1 cellular context compared by ENCODE assay signal in the genomic region with DNA sequence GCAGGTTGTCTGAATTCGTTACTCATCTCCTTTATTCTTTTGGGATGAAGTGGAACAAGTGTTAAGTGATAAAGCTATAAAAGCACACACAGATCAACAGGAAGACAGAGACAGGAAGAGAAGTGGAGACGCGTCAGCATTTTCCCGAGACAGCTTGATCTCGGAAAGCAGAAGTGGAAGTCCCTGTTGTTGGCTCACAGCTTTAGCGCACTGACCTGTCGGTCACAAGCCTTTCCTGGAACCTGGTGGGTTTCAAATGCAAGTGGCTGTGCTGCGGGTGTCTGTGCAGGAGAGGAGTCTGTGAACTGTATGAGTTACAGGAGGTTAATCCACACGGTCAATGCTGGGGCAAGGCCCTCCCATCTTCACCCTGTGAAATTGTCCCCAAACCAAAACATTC.
TF ChIP-seq lines count a peak whose summit lies in the region.

No MANE protein-coding gene starts in this region.

TF ChIP-seq in K562, 482 proteins besides CTCF, POLR2A, EP300 and RAD21 (continued from another document and continues in another):
- TF ChIP-seq, protein P1, sequence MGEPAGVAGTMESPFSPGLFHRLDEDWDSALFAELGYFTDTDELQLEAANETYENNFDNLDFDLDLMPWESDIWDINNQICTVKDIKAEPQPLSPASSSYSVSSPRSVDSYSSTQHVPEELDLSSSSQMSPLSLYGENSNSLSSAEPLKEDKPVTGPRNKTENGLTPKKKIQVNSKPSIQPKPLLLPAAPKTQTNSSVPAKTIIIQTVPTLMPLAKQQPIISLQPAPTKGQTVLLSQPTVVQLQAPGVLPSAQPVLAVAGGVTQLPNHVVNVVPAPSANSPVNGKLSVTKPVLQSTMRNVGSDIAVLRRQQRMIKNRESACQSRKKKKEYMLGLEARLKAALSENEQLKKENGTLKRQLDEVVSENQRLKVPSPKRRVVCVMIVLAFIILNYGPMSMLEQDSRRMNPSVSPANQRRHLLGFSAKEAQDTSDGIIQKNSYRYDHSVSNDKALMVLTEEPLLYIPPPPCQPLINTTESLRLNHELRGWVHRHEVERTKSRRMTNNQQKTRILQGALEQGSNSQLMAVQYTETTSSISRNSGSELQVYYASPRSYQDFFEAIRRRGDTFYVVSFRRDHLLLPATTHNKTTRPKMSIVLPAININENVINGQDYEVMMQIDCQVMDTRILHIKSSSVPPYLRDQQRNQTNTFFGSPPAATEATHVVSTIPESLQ (CRISPR knock-in tag; IDR thresholded peaks at IDR 0.05): no peak
- TF ChIP-seq, protein P2, sequence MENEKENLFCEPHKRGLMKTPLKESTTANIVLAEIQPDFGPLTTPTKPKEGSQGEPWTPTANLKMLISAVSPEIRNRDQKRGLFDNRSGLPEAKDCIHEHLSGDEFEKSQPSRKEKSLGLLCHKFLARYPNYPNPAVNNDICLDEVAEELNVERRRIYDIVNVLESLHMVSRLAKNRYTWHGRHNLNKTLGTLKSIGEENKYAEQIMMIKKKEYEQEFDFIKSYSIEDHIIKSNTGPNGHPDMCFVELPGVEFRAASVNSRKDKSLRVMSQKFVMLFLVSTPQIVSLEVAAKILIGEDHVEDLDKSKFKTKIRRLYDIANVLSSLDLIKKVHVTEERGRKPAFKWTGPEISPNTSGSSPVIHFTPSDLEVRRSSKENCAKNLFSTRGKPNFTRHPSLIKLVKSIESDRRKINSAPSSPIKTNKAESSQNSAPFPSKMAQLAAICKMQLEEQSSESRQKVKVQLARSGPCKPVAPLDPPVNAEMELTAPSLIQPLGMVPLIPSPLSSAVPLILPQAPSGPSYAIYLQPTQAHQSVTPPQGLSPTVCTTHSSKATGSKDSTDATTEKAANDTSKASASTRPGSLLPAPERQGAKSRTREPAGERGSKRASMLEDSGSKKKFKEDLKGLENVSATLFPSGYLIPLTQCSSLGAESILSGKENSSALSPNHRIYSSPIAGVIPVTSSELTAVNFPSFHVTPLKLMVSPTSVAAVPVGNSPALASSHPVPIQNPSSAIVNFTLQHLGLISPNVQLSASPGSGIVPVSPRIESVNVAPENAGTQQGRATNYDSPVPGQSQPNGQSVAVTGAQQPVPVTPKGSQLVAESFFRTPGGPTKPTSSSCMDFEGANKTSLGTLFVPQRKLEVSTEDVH (IDR thresholded peaks at IDR 0.05; ENCODE audit: low read depth, partially characterized antibody): no peak
- TF ChIP-seq, protein P3, sequence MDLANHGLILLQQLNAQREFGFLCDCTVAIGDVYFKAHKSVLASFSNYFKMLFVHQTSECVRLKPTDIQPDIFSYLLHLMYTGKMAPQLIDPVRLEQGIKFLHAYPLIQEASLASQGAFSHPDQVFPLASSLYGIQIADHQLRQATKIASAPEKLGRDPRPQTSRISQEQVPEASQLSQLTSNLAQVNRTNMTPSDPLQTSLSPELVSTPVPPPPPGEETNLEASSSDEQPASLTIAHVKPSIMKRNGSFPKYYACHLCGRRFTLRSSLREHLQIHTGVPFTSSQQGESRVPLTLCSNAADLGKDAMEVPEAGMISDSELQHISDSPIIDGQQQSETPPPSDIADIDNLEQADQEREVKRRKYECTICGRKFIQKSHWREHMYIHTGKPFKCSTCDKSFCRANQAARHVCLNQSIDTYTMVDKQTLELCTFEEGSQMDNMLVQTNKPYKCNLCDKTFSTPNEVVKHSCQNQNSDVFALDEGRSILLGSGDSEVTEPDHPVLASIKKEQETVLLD (IDR thresholded peaks at IDR 0.05): no peak
- TF ChIP-seq SIRT6 (IDR thresholded peaks at IDR 0.05; ENCODE audit: low read depth, low read length): no peak
- TF ChIP-seq PHF20 (IDR thresholded peaks at IDR 0.05; ENCODE audit: partially characterized antibody): no peak
- peak; percentile 95 for TF ChIP-seq ZNF316 (IDR thresholded peaks at IDR 0.05)
- TF ChIP-seq ZNF282 (CRISPR knock-in tag; IDR thresholded peaks at IDR 0.05): no peak
- TF ChIP-seq PHTF2 (CRISPR knock-in tag; IDR thresholded peaks at IDR 0.05): no peak
- TF ChIP-seq E2F3 (CRISPR knock-in tag; IDR thresholded peaks at IDR 0.05): no peak
- no peak for TF ChIP-seq LCOR (CRISPR knock-in tag; IDR thresholded peaks at IDR 0.05)
- no peak for TF ChIP-seq ILK (tag; IDR thresholded peaks at IDR 0.05; ENCODE audit: borderline replicate concordance, low read depth)
- TF ChIP-seq, protein P4, sequence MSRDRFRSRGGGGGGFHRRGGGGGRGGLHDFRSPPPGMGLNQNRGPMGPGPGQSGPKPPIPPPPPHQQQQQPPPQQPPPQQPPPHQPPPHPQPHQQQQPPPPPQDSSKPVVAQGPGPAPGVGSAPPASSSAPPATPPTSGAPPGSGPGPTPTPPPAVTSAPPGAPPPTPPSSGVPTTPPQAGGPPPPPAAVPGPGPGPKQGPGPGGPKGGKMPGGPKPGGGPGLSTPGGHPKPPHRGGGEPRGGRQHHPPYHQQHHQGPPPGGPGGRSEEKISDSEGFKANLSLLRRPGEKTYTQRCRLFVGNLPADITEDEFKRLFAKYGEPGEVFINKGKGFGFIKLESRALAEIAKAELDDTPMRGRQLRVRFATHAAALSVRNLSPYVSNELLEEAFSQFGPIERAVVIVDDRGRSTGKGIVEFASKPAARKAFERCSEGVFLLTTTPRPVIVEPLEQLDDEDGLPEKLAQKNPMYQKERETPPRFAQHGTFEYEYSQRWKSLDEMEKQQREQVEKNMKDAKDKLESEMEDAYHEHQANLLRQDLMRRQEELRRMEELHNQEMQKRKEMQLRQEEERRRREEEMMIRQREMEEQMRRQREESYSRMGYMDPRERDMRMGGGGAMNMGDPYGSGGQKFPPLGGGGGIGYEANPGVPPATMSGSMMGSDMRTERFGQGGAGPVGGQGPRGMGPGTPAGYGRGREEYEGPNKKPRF (IDR thresholded peaks at IDR 0.05; ENCODE audit: low read depth, low read length): no peak
- TF ChIP-seq, protein P5, sequence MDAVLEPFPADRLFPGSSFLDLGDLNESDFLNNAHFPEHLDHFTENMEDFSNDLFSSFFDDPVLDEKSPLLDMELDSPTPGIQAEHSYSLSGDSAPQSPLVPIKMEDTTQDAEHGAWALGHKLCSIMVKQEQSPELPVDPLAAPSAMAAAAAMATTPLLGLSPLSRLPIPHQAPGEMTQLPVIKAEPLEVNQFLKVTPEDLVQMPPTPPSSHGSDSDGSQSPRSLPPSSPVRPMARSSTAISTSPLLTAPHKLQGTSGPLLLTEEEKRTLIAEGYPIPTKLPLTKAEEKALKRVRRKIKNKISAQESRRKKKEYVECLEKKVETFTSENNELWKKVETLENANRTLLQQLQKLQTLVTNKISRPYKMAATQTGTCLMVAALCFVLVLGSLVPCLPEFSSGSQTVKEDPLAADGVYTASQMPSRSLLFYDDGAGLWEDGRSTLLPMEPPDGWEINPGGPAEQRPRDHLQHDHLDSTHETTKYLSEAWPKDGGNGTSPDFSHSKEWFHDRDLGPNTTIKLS (IDR thresholded peaks at IDR 0.05; ENCODE audit: borderline replicate concordance, low read depth): no peak; the same call in 1 of the 2 replicates
- TF ChIP-seq SRSF3 (IDR thresholded peaks at IDR 0.05; ENCODE audit: insufficient read depth, low read length): no peak
- peak; percentile 37; the same call in 1 of the 2 replicates for TF ChIP-seq SMARCC2 (IDR thresholded peaks at IDR 0.05; ENCODE audit: low read depth)
- TF ChIP-seq ZNF696 (CRISPR knock-in tag; conservative IDR thresholded peaks at IDR 0.05): no peak
- TF ChIP-seq ZNF3 (CRISPR knock-in tag; IDR thresholded peaks at IDR 0.05): no peak
- TF ChIP-seq POLR2AphosphoS2 (IDR thresholded peaks at IDR 0.05; ENCODE audit: low read length): no peak
- TF ChIP-seq ESRRB (CRISPR knock-in tag; IDR thresholded peaks at IDR 0.05; ENCODE audit: borderline replicate concordance): no peak
- no peak for TF ChIP-seq POLR2B (IDR thresholded peaks at IDR 0.05; ENCODE audit: low read depth, partially characterized antibody)
- no peak for TF ChIP-seq ZNF324 (CRISPR knock-in tag; IDR thresholded peaks at IDR 0.05)
- TF ChIP-seq HNRNPL (IDR thresholded peaks at IDR 0.05; ENCODE audit: low read depth, low read length): no peak
- TF ChIP-seq, protein P6, sequence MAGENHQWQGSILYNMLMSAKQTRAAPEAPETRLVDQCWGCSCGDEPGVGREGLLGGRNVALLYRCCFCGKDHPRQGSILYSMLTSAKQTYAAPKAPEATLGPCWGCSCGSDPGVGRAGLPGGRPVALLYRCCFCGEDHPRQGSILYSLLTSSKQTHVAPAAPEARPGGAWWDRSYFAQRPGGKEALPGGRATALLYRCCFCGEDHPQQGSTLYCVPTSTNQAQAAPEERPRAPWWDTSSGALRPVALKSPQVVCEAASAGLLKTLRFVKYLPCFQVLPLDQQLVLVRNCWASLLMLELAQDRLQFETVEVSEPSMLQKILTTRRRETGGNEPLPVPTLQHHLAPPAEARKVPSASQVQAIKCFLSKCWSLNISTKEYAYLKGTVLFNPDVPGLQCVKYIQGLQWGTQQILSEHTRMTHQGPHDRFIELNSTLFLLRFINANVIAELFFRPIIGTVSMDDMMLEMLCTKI (IDR thresholded peaks at IDR 0.05; ENCODE audit: partially characterized antibody): no peak
- TF ChIP-seq, protein P7, sequence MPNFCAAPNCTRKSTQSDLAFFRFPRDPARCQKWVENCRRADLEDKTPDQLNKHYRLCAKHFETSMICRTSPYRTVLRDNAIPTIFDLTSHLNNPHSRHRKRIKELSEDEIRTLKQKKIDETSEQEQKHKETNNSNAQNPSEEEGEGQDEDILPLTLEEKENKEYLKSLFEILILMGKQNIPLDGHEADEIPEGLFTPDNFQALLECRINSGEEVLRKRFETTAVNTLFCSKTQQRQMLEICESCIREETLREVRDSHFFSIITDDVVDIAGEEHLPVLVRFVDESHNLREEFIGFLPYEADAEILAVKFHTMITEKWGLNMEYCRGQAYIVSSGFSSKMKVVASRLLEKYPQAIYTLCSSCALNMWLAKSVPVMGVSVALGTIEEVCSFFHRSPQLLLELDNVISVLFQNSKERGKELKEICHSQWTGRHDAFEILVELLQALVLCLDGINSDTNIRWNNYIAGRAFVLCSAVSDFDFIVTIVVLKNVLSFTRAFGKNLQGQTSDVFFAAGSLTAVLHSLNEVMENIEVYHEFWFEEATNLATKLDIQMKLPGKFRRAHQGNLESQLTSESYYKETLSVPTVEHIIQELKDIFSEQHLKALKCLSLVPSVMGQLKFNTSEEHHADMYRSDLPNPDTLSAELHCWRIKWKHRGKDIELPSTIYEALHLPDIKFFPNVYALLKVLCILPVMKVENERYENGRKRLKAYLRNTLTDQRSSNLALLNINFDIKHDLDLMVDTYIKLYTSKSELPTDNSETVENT (CRISPR knock-in tag; IDR thresholded peaks at IDR 0.05): no peak
- no peak for TF ChIP-seq FUS (optimal IDR thresholded peaks at IDR 0.05; ENCODE audit: low read depth, low read length)
- TF ChIP-seq, protein P8, sequence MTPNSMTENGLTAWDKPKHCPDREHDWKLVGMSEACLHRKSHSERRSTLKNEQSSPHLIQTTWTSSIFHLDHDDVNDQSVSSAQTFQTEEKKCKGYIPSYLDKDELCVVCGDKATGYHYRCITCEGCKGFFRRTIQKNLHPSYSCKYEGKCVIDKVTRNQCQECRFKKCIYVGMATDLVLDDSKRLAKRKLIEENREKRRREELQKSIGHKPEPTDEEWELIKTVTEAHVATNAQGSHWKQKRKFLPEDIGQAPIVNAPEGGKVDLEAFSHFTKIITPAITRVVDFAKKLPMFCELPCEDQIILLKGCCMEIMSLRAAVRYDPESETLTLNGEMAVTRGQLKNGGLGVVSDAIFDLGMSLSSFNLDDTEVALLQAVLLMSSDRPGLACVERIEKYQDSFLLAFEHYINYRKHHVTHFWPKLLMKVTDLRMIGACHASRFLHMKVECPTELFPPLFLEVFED (CRISPR knock-in tag; conservative IDR thresholded peaks at IDR 0.05): no peak
- TF ChIP-seq JUND (IDR thresholded peaks at IDR 0.05; ENCODE audit: borderline replicate concordance, low read depth, low read length): peak; percentile 37; the same call in 1 of the 2 replicates
- TF ChIP-seq JUND (tag; IDR thresholded peaks at IDR 0.05; ENCODE audit: borderline replicate concordance, low read depth, low read length): peak; percentile 69; the same call in 2 of the 3 replicates
- TF ChIP-seq ZBED1 (IDR thresholded peaks at IDR 0.05): no peak
- TF ChIP-seq ELF2 (CRISPR knock-in tag; IDR thresholded peaks at IDR 0.05): no peak
- no peak for TF ChIP-seq CC2D1A (IDR thresholded peaks at IDR 0.05)
- TF ChIP-seq GTF2E2 (tag; IDR thresholded peaks at IDR 0.05): no peak
- peak; percentile 72 for TF ChIP-seq ARID1B (IDR thresholded peaks at IDR 0.05)
- TF ChIP-seq ZNF146 (CRISPR knock-in tag; IDR thresholded peaks at IDR 0.05; ENCODE audit: unreplicated experiment): no peak
- TF ChIP-seq, protein P9, sequence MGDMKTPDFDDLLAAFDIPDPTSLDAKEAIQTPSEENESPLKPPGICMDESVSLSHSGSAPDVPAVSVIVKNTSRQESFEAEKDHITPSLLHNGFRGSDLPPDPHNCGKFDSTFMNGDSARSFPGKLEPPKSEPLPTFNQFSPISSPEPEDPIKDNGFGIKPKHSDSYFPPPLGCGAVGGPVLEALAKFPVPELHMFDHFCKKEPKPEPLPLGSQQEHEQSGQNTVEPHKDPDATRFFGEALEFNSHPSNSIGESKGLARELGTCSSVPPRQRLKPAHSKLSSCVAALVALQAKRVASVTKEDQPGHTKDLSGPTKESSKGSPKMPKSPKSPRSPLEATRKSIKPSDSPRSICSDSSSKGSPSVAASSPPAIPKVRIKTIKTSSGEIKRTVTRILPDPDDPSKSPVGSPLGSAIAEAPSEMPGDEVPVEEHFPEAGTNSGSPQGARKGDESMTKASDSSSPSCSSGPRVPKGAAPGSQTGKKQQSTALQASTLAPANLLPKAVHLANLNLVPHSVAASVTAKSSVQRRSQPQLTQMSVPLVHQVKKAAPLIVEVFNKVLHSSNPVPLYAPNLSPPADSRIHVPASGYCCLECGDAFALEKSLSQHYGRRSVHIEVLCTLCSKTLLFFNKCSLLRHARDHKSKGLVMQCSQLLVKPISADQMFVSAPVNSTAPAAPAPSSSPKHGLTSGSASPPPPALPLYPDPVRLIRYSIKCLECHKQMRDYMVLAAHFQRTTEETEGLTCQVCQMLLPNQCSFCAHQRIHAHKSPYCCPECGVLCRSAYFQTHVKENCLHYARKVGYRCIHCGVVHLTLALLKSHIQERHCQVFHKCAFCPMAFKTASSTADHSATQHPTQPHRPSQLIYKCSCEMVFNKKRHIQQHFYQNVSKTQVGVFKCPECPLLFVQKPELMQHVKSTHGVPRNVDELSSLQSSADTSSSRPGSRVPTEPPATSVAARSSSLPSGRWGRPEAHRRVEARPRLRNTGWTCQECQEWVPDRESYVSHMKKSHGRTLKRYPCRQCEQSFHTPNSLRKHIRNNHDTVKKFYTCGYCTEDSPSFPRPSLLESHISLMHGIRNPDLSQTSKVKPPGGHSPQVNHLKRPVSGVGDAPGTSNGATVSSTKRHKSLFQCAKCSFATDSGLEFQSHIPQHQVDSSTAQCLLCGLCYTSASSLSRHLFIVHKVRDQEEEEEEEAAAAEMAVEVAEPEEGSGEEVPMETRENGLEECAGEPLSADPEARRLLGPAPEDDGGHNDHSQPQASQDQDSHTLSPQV (IDR thresholded peaks at IDR 0.05): peak; percentile 57; the same call in 1 of the 2 replicates
- no peak for TF ChIP-seq SRSF9 (IDR thresholded peaks at IDR 0.05; ENCODE audit: borderline replicate concordance, low read depth, low read length)
- TF ChIP-seq ARNT (IDR thresholded peaks at IDR 0.05): no peak
- no peak for TF ChIP-seq GATAD2A (IDR thresholded peaks at IDR 0.05)
- TF ChIP-seq, protein P10, sequence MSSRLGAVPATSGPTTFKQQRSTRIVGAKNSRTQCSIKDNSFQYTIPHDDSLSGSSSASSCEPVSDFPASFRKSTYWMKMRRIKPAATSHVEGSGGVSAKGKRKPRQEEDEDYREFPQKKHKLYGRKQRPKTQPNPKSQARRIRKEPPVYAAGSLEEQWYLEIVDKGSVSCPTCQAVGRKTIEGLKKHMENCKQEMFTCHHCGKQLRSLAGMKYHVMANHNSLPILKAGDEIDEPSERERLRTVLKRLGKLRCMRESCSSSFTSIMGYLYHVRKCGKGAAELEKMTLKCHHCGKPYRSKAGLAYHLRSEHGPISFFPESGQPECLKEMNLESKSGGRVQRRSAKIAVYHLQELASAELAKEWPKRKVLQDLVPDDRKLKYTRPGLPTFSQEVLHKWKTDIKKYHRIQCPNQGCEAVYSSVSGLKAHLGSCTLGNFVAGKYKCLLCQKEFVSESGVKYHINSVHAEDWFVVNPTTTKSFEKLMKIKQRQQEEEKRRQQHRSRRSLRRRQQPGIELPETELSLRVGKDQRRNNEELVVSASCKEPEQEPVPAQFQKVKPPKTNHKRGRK (tag; IDR thresholded peaks at IDR 0.05): no peak
